2 cellular contexts compared by ENCODE assay signal in the genomic region with DNA sequence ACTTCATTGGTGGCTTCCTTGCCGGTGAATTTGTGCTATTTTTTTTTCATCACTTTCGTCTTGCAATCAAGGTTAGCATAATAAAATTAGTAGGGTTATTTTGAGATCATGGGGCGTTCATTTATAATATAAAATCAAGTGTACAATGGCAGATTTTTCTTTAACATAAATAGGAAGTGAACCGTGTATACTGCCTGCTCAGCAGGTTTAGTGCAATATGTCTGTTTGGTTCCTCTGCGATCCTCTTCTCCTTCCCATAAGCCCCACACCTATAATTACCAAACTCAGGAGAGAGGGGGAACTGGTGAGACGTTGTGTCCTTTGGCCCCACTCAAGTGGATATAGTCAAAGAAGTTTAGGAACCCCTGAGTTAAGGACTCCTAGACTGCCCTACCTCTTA.
A peak's percentile ranks its signal among the peaks of the same experiment; 100 is the strongest.
TF ChIP-seq lines count a peak whose summit lies in the region.

No MANE protein-coding gene starts in this region.

TF ChIP-seq in IMR-90, 13 proteins besides CTCF, POLR2A, EP300 and RAD21:
- TF ChIP-seq CHD1 (IDR thresholded peaks at IDR 0.05; ENCODE audit: low read depth, low read length) (no peak), MAFK (IDR thresholded peaks at IDR 0.05; ENCODE audit: low read depth, low read length) (no peak), MAZ (IDR thresholded peaks at IDR 0.05; ENCODE audit: borderline replicate concordance, low read depth, low read length) (no peak), FOS (IDR thresholded peaks at IDR 0.05; ENCODE audit: low read depth, low read length) (no peak), RCOR1 (IDR thresholded peaks at IDR 0.05; ENCODE audit: insufficient replicate concordance, low read length) (no peak), NFE2L2 (IDR thresholded peaks at IDR 0.05; ENCODE audit: low read depth, low read length) (no peak), RFX5 (IDR thresholded peaks at IDR 0.05; ENCODE audit: low read depth, low read length) (no peak), BHLHE40 (IDR thresholded peaks at IDR 0.05; ENCODE audit: low read depth, low read length) (no peak), MXI1 (IDR thresholded peaks at IDR 0.05; ENCODE audit: borderline replicate concordance, low read depth, low read length) (no peak), SMC3 (IDR thresholded peaks at IDR 0.05; ENCODE audit: low read depth, low read length) (no peak), CEBPB (IDR thresholded peaks at IDR 0.05; ENCODE audit: low read depth, low read length) (no peak)
- TF ChIP-seq, protein P1, sequence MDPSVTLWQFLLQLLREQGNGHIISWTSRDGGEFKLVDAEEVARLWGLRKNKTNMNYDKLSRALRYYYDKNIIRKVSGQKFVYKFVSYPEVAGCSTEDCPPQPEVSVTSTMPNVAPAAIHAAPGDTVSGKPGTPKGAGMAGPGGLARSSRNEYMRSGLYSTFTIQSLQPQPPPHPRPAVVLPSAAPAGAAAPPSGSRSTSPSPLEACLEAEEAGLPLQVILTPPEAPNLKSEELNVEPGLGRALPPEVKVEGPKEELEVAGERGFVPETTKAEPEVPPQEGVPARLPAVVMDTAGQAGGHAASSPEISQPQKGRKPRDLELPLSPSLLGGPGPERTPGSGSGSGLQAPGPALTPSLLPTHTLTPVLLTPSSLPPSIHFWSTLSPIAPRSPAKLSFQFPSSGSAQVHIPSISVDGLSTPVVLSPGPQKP (IDR thresholded peaks at IDR 0.05; ENCODE audit: borderline replicate concordance, low read depth, low read length) = no peak
- TF ChIP-seq, protein P2, sequence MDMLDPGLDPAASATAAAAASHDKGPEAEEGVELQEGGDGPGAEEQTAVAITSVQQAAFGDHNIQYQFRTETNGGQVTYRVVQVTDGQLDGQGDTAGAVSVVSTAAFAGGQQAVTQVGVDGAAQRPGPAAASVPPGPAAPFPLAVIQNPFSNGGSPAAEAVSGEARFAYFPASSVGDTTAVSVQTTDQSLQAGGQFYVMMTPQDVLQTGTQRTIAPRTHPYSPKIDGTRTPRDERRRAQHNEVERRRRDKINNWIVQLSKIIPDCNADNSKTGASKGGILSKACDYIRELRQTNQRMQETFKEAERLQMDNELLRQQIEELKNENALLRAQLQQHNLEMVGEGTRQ (IDR thresholded peaks at IDR 0.05; ENCODE audit: low read depth, low read length) = no peak
TF ChIP-seq in IMR-90: peak in this region for 0.

TF ChIP-seq in K562, 482 proteins besides CTCF, POLR2A, EP300 and RAD21:
- TF ChIP-seq MAFG (tag; conservative IDR thresholded peaks at IDR 0.05) (peak; percentile 50; the same call in 1 of the 2 replicates), C11orf30 (IDR thresholded peaks at IDR 0.05; ENCODE audit: low read depth) (peak; percentile 49; the same call in 1 of the 2 replicates), FUS (optimal IDR thresholded peaks at IDR 0.05; ENCODE audit: low read depth, low read length) (no peak), MAFF (IDR thresholded peaks at IDR 0.05; ENCODE audit: low read length) (0 out of 2 replicates have a peak, but pooled peaks have one; percentile 14), MAFK (IDR thresholded peaks at IDR 0.05; ENCODE audit: low read length) (peak; percentile 61), ZNF316 (IDR thresholded peaks at IDR 0.05) (peak; percentile 65)
- TF ChIP-seq, protein P3, sequence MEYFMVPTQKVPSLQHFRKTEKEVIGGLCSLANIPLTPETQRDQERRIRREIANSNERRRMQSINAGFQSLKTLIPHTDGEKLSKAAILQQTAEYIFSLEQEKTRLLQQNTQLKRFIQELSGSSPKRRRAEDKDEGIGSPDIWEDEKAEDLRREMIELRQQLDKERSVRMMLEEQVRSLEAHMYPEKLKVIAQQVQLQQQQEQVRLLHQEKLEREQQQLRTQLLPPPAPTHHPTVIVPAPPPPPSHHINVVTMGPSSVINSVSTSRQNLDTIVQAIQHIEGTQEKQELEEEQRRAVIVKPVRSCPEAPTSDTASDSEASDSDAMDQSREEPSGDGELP (CRISPR knock-in tag; IDR thresholded peaks at IDR 0.05; ENCODE audit: borderline replicate concordance) = no peak
